Comparison of ENCODE assay signal across 8 cellular contexts in genomic region chr1:39268112-39268581, GRCh38.
DNase-seq lines count a peak whose midpoint lies in the region; ATAC-seq and TF ChIP-seq lines count a peak whose summit lies in the region.

No MANE protein-coding gene starts in this region.

- no peak for ATAC-seq in activated CD8-positive, alpha-beta T cell treated with anti-CD3 and anti-CD28 coated beads, Interleukin-2, amount 10 ng/mL, durations not matched to agents 7 days and 5 days
- ATAC-seq in GM18861 (IDR thresholded peaks at IDR 0.05; ENCODE audit: unreplicated experiment) (no peak), GM18873 (IDR thresholded peaks at IDR 0.05; ENCODE audit: low FRiP score, unreplicated experiment) (no peak), GM19324 (IDR thresholded peaks at IDR 0.05; ENCODE audit: low FRiP score, unreplicated experiment) (no peak)

- peaks cover 44% of the 10 kb centered on the region for H3K79me2 ChIP-seq in neural cell (replicated peaks; ENCODE audit: insufficient read depth, low read length)

- peak overlapping the region; percentile 22 for H2AFZ ChIP-seq in neural cell (ENCODE audit: low read depth, low read length)

- H3K9me3 ChIP-seq in neural cell (ENCODE audit: low read length), result no peaks in the 10 kb centered on the region

- H3K36me3 Mint-ChIP-seq in activated CD8-positive, alpha-beta T cell treated with anti-CD3 and anti-CD28 coated beads, Interleukin-2, amount 10 ng/mL, durations not matched to agents 7 days and 5 days (ENCODE audit: low read depth), result peaks cover 34% of the 10 kb centered on the region

- no peaks in the 10 kb centered on the region for H3K36me3 ChIP-seq in neural cell (ENCODE audit: insufficient read depth, low read length)

- peak overlapping the region; percentile 86 for H3K27ac ChIP-seq in neural cell (ENCODE audit: low read length)

- CTCF ChIA-PET in activated CD8-positive, alpha-beta T cell treated with anti-CD3 and anti-CD28 coated beads, Interleukin-2, amount 10 ng/mL, durations not matched to agents 7 days and 5 days (lab: Charles Lee), result interaction anchor here (1.1 to 18.6 kb wide), 7 partner anchors 9 to 271 kb away, joined by 3 to 517 read pairs (median 5); no protein-coding TSS in a partner anchor

- H3F3A ChIP-seq in neural cell (ENCODE audit: insufficient read depth, low read length, poor library complexity, severe bottlenecking), result no peaks in the 10 kb centered on the region

- DNase-seq in GM04503 (ENCODE audit: low read depth) (peak; percentile 70), NCI-H1105 (lab: John Stamatoyannopoulos, UW) (peak; percentile 88), fibroblast of villous mesenchyme (ENCODE audit: low read depth) (peak; percentile 94)
- no peak for DNase-seq in activated CD8-positive, alpha-beta T cell treated with anti-CD3 and anti-CD28 coated beads, Interleukin-2, amount 10 ng/mL, durations not matched to agents 7 days and 5 days

- peaks cover 44% of the 10 kb centered on the region for H3K4me1 Mint-ChIP-seq in activated CD8-positive, alpha-beta T cell treated with anti-CD3 and anti-CD28 coated beads, Interleukin-2, amount 10 ng/mL, durations not matched to agents 7 days and 5 days (ENCODE audit: low read depth)

- no peaks in the 10 kb centered on the region for H3K27me3 Mint-ChIP-seq in activated CD8-positive, alpha-beta T cell treated with anti-CD3 and anti-CD28 coated beads, Interleukin-2, amount 10 ng/mL, durations not matched to agents 7 days and 5 days (ENCODE audit: low read depth)

- POLR2A ChIA-PET in activated CD8-positive, alpha-beta T cell treated with anti-CD3 and anti-CD28 coated beads, Interleukin-2, amount 10 ng/mL, durations not matched to agents 7 days and 5 days (lab: Charles Lee), result interaction anchor here (1.0 kb wide), 2 partner anchors 63 to 242 kb away, joined by 4 read pairs; partner anchors contain the start of gene NDUFS5

- no peaks in the 10 kb centered on the region for H3K9me3 Mint-ChIP-seq in activated CD8-positive, alpha-beta T cell treated with anti-CD3 and anti-CD28 coated beads, Interleukin-2, amount 10 ng/mL, durations not matched to agents 7 days and 5 days (ENCODE audit: insufficient read depth)

- no peaks in the 10 kb centered on the region for H4K20me1 ChIP-seq in neural cell (ENCODE audit: insufficient read depth)

- H3K27me3 ChIP-seq in neural cell (ENCODE audit: insufficient read depth, low read depth, low read length), result no peaks in the 10 kb centered on the region

- TF ChIP-seq RAD21 in neural cell (conservative IDR thresholded peaks at IDR 0.05), result no peak

- H3K4me3 Mint-ChIP-seq in activated CD8-positive, alpha-beta T cell treated with anti-CD3 and anti-CD28 coated beads, Interleukin-2, amount 10 ng/mL, durations not matched to agents 7 days and 5 days, result peak overlapping the region; percentile 53

- H3K9ac ChIP-seq in neural cell (ENCODE audit: low read length), result peak overlapping the region; percentile 67

- H3K4me2 ChIP-seq in neural cell (ENCODE audit: low read length), result peak overlapping the region; percentile 96

- TF ChIP-seq CTCF in fibroblast of villous mesenchyme (IDR thresholded peaks at IDR 0.05; ENCODE audit: insufficient read depth, low read depth, low read length) (no peak), neural cell (IDR thresholded peaks at IDR 0.05; ENCODE audit: poor library complexity, severe bottlenecking) (no peak)

- peak; percentile 28 for TF ChIP-seq EP300 in neural cell (conservative IDR thresholded peaks at IDR 0.05; ENCODE audit: poor library complexity, severe bottlenecking)

- H3K9me2 ChIP-seq in neural cell (ENCODE audit: insufficient read depth, low read length), result no peaks in the 10 kb centered on the region

- H3K27ac Mint-ChIP-seq in activated CD8-positive, alpha-beta T cell treated with anti-CD3 and anti-CD28 coated beads, Interleukin-2, amount 10 ng/mL, durations not matched to agents 7 days and 5 days, result peak overlapping the region; percentile 68

- H3K4me3 ChIP-seq in fibroblast of villous mesenchyme (ENCODE audit: low read depth, low read length) (peak overlapping the region; percentile 55), neural cell (ENCODE audit: low read length) (peak overlapping the region; percentile 61)

TF ChIP-seq in neural cell, 6 proteins besides CTCF, POLR2A, EP300 and RAD21:
- TF ChIP-seq REST (IDR thresholded peaks at IDR 0.05; ENCODE audit: borderline replicate concordance) (peak; percentile 57), POLR2AphosphoS5 (IDR thresholded peaks at IDR 0.05) (no peak), SMC3 (conservative IDR thresholded peaks at IDR 0.05; ENCODE audit: poor library complexity) (no peak), MXI1 (conservative IDR thresholded peaks at IDR 0.05; ENCODE audit: poor library complexity, severe bottlenecking) (peak; percentile 29), EZH2 (IDR thresholded peaks at IDR 0.05; ENCODE audit: borderline replicate concordance, insufficient read depth, low read length, poor library complexity, severe bottlenecking) (no peak), TAF1 (IDR thresholded peaks at IDR 0.05; ENCODE audit: low read depth) (no peak)
